In genomic region chr5:73985145-73985544, GRCh38 we compare ENCODE assay signal across 11 cellular contexts.
DNase-seq lines count a peak whose midpoint lies in the region; ATAC-seq and TF ChIP-seq lines count a peak whose summit lies in the region.
"Had no signal": no experiment of that assay in that cellular context is flagged by ENCODE, and none has a peak within 500 bp of the region (broad histone marks: within the 10 kb centered on the region; RNA-seq: fewer than 3 reads in every experiment).

No MANE protein-coding gene starts in this region.

- H3K4me3 ChIP-seq in gastroesophageal sphincter = no peak overlapping the region
- H3K4me3 ChIP-seq in thoracic aorta = no peak overlapping the region
- H3K4me3 ChIP-seq: gastrocnemius medialis had no signal

- no peak for TF ChIP-seq POLR2A in gastroesophageal sphincter (IDR thresholded peaks at IDR 0.05)

- TF ChIP-seq EP300 in gastroesophageal sphincter (IDR thresholded peaks at IDR 0.05) = no peak

- WGBS in gastroesophageal sphincter (ENCODE audit: low coverage in 1 of 2), 2 donors = 6 to 20% methylated on average over 1 of the region's 1 CpG

- peak; percentile 51; the same call in 2 of the 3 replicates for ATAC-seq in SK-N-SH treated with all-trans-retinoic acid at 6 μM for 48 hours
- ATAC-seq in gastroesophageal sphincter = peak; percentile 61
- no peak for ATAC-seq in thoracic aorta (ENCODE audit: insufficient number of reproducible peaks, low FRiP score, low read depth)
- no peak for ATAC-seq in GM18498 (IDR thresholded peaks at IDR 0.05; ENCODE audit: unreplicated experiment)

- DNase-seq in NCI-H2029 (lab: John Stamatoyannopoulos, UW) (peak; percentile 14), NCI-H2029 treated with DMSO at 0.1 percent for 48 hours (lab: John Stamatoyannopoulos, UW) (no peak), thoracic aorta (ENCODE audit: low spot score) (no peak)
- no peak for DNase-seq in activated effector memory CD4-positive, alpha-beta T cell treated with anti-CD3 and anti-CD28 coated beads, Interleukin-2, amount 50 U/mL, for 16 hours
- DNase-seq in activated CD8-positive, alpha-beta memory T cell treated with anti-CD3 and anti-CD28 coated beads for 24 hours = no peak
- DNase-seq: AML-193, gastrocnemius medialis, OCI-M1 had no signal

- H3K9me3 ChIP-seq in gastroesophageal sphincter (no peaks in the 10 kb centered on the region), thoracic aorta (no peaks in the 10 kb centered on the region)
- H3K9me3 ChIP-seq: gastrocnemius medialis had no signal

- peak in 3 of 4 experiments; percentile 17 to 41 (median 29) for TF ChIP-seq CTCF in gastroesophageal sphincter (IDR thresholded peaks at IDR 0.05)
- peak; percentile 9 for TF ChIP-seq CTCF in thoracic aorta (IDR thresholded peaks at IDR 0.05)

- no peaks in the 10 kb centered on the region for H3K27me3 ChIP-seq in gastroesophageal sphincter
- H3K27me3 ChIP-seq in thoracic aorta (replicated peaks; ENCODE audit: insufficient read depth) = no peaks in the 10 kb centered on the region
- H3K27me3 ChIP-seq: gastrocnemius medialis had no signal

- H3K4me1 ChIP-seq in gastroesophageal sphincter (no peaks in the 10 kb centered on the region), thoracic aorta (ENCODE audit: control insufficient read depth in 1 of 2, low read depth in 2 of 2) (no peaks in the 10 kb centered on the region)
- H3K4me1 ChIP-seq: gastrocnemius medialis had no signal

- no peak overlapping the region for H3K27ac ChIP-seq in gastroesophageal sphincter
- H3K27ac ChIP-seq in thoracic aorta = no peak overlapping the region
- H3K27ac ChIP-seq: gastrocnemius medialis had no signal

- H3K36me3 ChIP-seq in gastroesophageal sphincter (no peaks in the 10 kb centered on the region), thoracic aorta (no peaks in the 10 kb centered on the region)
- H3K36me3 ChIP-seq: gastrocnemius medialis had no signal

TF ChIP-seq in SK-N-SH treated with all-trans-retinoic acid at 6 μM for 48 hours, 23 proteins besides CTCF, POLR2A, EP300 and RAD21:
- TF ChIP-seq ZFP30 (CRISPR knock-in tag; IDR thresholded peaks at IDR 0.05) (no peak), ZC3H10 (CRISPR knock-in tag; IDR thresholded peaks at IDR 0.05) (no peak), GLIS3 (CRISPR knock-in tag; IDR thresholded peaks at IDR 0.05) (no peak), ESRRG (CRISPR knock-in tag; IDR thresholded peaks at IDR 0.05) (no peak), ARNTL (CRISPR knock-in tag; IDR thresholded peaks at IDR 0.05; ENCODE audit: borderline replicate concordance, low read depth) (no peak), TOX (CRISPR knock-in tag; IDR thresholded peaks at IDR 0.05; ENCODE audit: borderline replicate concordance) (no peak), OSR1 (CRISPR knock-in tag; IDR thresholded peaks at IDR 0.05) (no peak), PPARA (CRISPR knock-in tag; IDR thresholded peaks at IDR 0.05; ENCODE audit: borderline replicate concordance) (no peak), SNAI2 (CRISPR knock-in tag; IDR thresholded peaks at IDR 0.05) (no peak), RARB (CRISPR knock-in tag; IDR thresholded peaks at IDR 0.05) (no peak), ZNF565 (CRISPR knock-in tag; conservative IDR thresholded peaks at IDR 0.05; ENCODE audit: low read depth) (no peak), BACH2 (CRISPR knock-in tag; IDR thresholded peaks at IDR 0.05; ENCODE audit: borderline replicate concordance) (no peak)
- TF ChIP-seq, protein P1, sequence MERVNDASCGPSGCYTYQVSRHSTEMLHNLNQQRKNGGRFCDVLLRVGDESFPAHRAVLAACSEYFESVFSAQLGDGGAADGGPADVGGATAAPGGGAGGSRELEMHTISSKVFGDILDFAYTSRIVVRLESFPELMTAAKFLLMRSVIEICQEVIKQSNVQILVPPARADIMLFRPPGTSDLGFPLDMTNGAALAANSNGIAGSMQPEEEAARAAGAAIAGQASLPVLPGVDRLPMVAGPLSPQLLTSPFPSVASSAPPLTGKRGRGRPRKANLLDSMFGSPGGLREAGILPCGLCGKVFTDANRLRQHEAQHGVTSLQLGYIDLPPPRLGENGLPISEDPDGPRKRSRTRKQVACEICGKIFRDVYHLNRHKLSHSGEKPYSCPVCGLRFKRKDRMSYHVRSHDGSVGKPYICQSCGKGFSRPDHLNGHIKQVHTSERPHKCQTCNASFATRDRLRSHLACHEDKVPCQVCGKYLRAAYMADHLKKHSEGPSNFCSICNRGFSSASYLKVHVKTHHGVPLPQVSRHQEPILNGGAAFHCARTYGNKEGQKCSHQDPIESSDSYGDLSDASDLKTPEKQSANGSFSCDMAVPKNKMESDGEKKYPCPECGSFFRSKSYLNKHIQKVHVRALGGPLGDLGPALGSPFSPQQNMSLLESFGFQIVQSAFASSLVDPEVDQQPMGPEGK (CRISPR knock-in tag; IDR thresholded peaks at IDR 0.05; ENCODE audit: borderline replicate concordance) = no peak
- TF ChIP-seq, protein P2, sequence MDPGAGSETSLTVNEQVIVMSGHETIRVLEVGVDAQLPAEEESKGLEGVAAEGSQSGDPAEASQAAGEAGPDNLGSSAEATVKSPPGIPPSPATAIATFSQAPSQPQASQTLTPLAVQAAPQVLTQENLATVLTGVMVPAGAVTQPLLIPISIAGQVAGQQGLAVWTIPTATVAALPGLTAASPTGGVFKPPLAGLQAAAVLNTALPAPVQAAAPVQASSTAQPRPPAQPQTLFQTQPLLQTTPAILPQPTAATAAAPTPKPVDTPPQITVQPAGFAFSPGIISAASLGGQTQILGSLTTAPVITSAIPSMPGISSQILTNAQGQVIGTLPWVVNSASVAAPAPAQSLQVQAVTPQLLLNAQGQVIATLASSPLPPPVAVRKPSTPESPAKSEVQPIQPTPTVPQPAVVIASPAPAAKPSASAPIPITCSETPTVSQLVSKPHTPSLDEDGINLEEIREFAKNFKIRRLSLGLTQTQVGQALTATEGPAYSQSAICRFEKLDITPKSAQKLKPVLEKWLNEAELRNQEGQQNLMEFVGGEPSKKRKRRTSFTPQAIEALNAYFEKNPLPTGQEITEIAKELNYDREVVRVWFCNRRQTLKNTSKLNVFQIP (CRISPR knock-in tag; IDR thresholded peaks at IDR 0.05; ENCODE audit: borderline replicate concordance, low read depth) = no peak
- TF ChIP-seq, protein P3, sequence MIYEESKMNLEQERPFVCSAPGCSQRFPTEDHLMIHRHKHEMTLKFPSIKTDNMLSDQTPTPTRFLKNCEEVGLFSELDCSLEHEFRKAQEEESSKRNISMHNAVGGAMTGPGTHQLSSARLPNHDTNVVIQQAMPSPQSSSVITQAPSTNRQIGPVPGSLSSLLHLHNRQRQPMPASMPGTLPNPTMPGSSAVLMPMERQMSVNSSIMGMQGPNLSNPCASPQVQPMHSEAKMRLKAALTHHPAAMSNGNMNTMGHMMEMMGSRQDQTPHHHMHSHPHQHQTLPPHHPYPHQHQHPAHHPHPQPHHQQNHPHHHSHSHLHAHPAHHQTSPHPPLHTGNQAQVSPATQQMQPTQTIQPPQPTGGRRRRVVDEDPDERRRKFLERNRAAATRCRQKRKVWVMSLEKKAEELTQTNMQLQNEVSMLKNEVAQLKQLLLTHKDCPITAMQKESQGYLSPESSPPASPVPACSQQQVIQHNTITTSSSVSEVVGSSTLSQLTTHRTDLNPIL (CRISPR knock-in tag; IDR thresholded peaks at IDR 0.05; ENCODE audit: low read depth) = no peak

Comparison
In these comparisons a context has a peak if more than half of its experiments do, and no peak if none do; other contexts are left out.
1. ATAC-seq: peak in SK-N-SH treated with all-trans-retinoic acid at 6 μM for 48 hours (single experiment) and gastroesophageal sphincter (single experiment); none in thoracic aorta (single experiment) and GM18498 (single experiment).